1 cellular context compared by ENCODE assay signal in genomic region chr18:657998-658946, GRCh38.
TF ChIP-seq lines count a peak whose summit lies in the region.

No MANE protein-coding gene starts in this region.

TF ChIP-seq in SK-N-SH, 30 proteins besides CTCF, POLR2A, EP300 and RAD21 (continued from another document):
- TF ChIP-seq TEAD4 (IDR thresholded peaks at IDR 0.05; ENCODE audit: borderline replicate concordance, insufficient read depth) (no peak), NRF1 (IDR thresholded peaks at IDR 0.05; ENCODE audit: low read depth, low read length) (no peak), MXI1 (IDR thresholded peaks at IDR 0.05; ENCODE audit: low read depth, low read length) (peak; percentile 71; the same call in 1 of the 2 replicates), RFX5 (IDR thresholded peaks at IDR 0.05; ENCODE audit: low read length) (no peak), RXRA (IDR thresholded peaks at IDR 0.05; ENCODE audit: borderline replicate concordance, low read depth) (no peak), MEF2A (IDR thresholded peaks at IDR 0.05; ENCODE audit: borderline replicate concordance, low read depth) (no peak), MAX (IDR thresholded peaks at IDR 0.05; ENCODE audit: low read depth) (peak; percentile 69), SMC3 (IDR thresholded peaks at IDR 0.05; ENCODE audit: low read depth, low read length) (no peak), GATA2 (CRISPR knock-in tag; IDR thresholded peaks at IDR 0.05) (no peak), TAF1 (IDR thresholded peaks at IDR 0.05; ENCODE audit: borderline replicate concordance, low read depth, low read length) (peak; percentile 66; the same call in 1 of the 2 replicates), YY1 (IDR thresholded peaks at IDR 0.05; ENCODE audit: low read depth) (no peak), ELF1 (IDR thresholded peaks at IDR 0.05) (no peak)
- TF ChIP-seq, protein P1, sequence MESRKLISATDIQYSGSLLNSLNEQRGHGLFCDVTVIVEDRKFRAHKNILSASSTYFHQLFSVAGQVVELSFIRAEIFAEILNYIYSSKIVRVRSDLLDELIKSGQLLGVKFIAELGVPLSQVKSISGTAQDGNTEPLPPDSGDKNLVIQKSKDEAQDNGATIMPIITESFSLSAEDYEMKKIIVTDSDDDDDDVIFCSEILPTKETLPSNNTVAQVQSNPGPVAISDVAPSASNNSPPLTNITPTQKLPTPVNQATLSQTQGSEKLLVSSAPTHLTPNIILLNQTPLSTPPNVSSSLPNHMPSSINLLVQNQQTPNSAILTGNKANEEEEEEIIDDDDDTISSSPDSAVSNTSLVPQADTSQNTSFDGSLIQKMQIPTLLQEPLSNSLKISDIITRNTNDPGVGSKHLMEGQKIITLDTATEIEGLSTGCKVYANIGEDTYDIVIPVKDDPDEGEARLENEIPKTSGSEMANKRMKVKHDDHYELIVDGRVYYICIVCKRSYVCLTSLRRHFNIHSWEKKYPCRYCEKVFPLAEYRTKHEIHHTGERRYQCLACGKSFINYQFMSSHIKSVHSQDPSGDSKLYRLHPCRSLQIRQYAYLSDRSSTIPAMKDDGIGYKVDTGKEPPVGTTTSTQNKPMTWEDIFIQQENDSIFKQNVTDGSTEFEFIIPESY (IDR thresholded peaks at IDR 0.05; ENCODE audit: borderline replicate concordance, low read depth) = 0 out of 2 replicates have a peak, but pooled peaks have one; percentile 5
- TF ChIP-seq, protein P2, sequence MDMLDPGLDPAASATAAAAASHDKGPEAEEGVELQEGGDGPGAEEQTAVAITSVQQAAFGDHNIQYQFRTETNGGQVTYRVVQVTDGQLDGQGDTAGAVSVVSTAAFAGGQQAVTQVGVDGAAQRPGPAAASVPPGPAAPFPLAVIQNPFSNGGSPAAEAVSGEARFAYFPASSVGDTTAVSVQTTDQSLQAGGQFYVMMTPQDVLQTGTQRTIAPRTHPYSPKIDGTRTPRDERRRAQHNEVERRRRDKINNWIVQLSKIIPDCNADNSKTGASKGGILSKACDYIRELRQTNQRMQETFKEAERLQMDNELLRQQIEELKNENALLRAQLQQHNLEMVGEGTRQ (IDR thresholded peaks at IDR 0.05; ENCODE audit: borderline replicate concordance, low read depth, low read length) = no peak
TF ChIP-seq in SK-N-SH: peak in this region for 7.
